ENCODE assay signal across 8 cellular contexts in the genomic region with DNA sequence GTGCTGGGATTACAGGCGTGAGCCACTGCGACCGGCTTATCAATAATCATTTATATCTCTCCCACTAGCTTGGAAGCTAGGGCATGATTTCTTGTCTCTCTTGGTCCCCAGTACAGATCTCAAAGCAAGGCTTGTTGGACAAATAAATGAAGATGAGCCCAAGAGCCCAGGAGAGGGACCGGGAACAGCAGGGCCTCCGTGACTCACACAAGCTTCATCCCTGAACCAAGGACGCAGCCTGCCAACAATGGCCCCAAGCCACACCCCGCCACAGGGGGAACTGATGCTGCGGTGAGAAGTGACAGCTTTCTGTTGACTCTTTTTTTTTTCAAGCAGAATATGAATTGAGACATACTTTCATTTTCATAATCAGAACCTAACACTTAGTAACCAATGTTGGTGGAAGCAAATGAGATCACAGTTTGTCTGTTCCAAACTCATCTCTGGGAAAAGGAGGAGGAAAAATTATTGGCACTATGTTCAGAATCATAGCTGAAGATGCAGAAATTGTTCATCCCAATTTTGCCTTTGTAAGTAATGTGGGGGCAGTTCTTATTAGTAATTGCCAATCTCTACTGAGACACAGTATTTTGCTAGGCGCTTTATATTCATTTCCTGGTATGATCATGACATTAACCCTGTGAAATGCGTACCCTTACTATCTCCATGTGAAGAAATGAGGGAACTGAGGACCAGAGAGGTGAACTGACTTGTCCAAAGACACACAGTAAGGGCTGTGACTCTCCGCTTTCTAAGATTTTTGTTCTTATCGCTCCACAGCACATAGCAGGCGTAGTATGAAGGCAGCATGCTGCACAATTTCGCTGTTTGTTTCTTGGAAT. TPM values are rescaled to one million over a fixed set of nuclear protein-coding genes. Genes with fewer than 3 reads are reported as not detected.
A peak's percentile ranks its signal among the peaks of the same experiment; 100 is the strongest.
DNase-seq lines count a peak whose midpoint lies in the region; ATAC-seq and TF ChIP-seq lines count a peak whose summit lies in the region.

No MANE protein-coding gene starts in this region.

- TF ChIP-seq CTCF in NB4 (IDR thresholded peaks at IDR 0.05; ENCODE audit: low read depth, low read length), result no peak
- TF ChIP-seq CTCF in stomach (IDR thresholded peaks at IDR 0.05), result no peak

- H3K4me3 ChIP-seq in NB4 (ENCODE audit: low read depth, low read length), result no peak overlapping the region
- no peak overlapping the region for H3K4me3 ChIP-seq in stomach

- POLR2A ChIA-PET in activated CD4-positive, alpha-beta memory T cell treated with anti-CD3 and anti-CD28 coated beads, Interleukin-2, amount 10 ng/mL, durations not matched to agents 7 days and 5 days (lab: Charles Lee), result interaction anchor here (0.6 to 2.8 kb wide), 10 partner anchors 9 to 207 kb away, joined by 3 to 20 read pairs (median 4); a partner anchor contains a TSS

- TF ChIP-seq POLR2A in NB4 (IDR thresholded peaks at IDR 0.05; ENCODE audit: extremely low read depth, insufficient read length) (no peak), stomach (IDR thresholded peaks at IDR 0.05) (no peak)

- intact Hi-C loops in stomach (cut with DNase I; ENCODE audit: low total_unique reads), result no loop called here

- peaks cover 44% of the 10 kb centered on the region for H3K4me1 Mint-ChIP-seq in activated CD4-positive, alpha-beta memory T cell treated with anti-CD3 and anti-CD28 coated beads, Interleukin-2, amount 10 ng/mL, durations not matched to agents 7 days and 5 days
- H3K4me1 Mint-ChIP-seq in natural killer cell treated with Interleukin-12 subunit alpha and Interleukin-12 subunit beta and Interleukin-15 and Interleukin-18, amount 100 ng/mL, for 72 hours (ENCODE audit: low read depth in 2 of 2), result peaks cover 49 to 53% of the 10 kb centered on the region in 2 donors

- no peaks in the 10 kb centered on the region for H3K9me3 Mint-ChIP-seq in activated CD4-positive, alpha-beta memory T cell treated with anti-CD3 and anti-CD28 coated beads, Interleukin-2, amount 10 ng/mL, durations not matched to agents 7 days and 5 days
- no peaks in the 10 kb centered on the region for H3K9me3 Mint-ChIP-seq in natural killer cell treated with Interleukin-12 subunit alpha and Interleukin-12 subunit beta and Interleukin-15 and Interleukin-18, amount 100 ng/mL, for 72 hours

- H3K27ac ChIP-seq in stomach, result peak overlapping the region; percentile 79 to 100 (median 98)

- DNase-seq in NB4 (ENCODE audit: low read depth), result peak; percentile 91
- DNase-seq in activated CD4-positive, alpha-beta memory T cell treated with anti-CD3 and anti-CD28 coated beads, Interleukin-2, amount 10 ng/mL, durations not matched to agents 7 days and 5 days, result peak; percentile 91
- DNase-seq in effector CD4-positive, alpha-beta T cell, result peak; percentile 81
- peak; percentile 91 for DNase-seq in natural killer cell treated with Interleukin-12 subunit alpha and Interleukin-12 subunit beta and Interleukin-15 and Interleukin-18, amount 100 ng/mL, for 72 hours (ENCODE audit: low spot score)
- peak; percentile 87 for DNase-seq in stomach
- DNase-seq in NCI-H2081 treated with DMSO at 0.1 percent for 48 hours (lab: John Stamatoyannopoulos, UW), result no peak

- no peak for TF ChIP-seq EP300 in stomach (IDR thresholded peaks at IDR 0.05)

- H3K36me3 Mint-ChIP-seq in activated CD4-positive, alpha-beta memory T cell treated with anti-CD3 and anti-CD28 coated beads, Interleukin-2, amount 10 ng/mL, durations not matched to agents 7 days and 5 days (ENCODE audit: low read depth), result no peaks in the 10 kb centered on the region
- no peaks in the 10 kb centered on the region for H3K36me3 Mint-ChIP-seq in natural killer cell treated with Interleukin-12 subunit alpha and Interleukin-12 subunit beta and Interleukin-15 and Interleukin-18, amount 100 ng/mL, for 72 hours

- H3K27ac Mint-ChIP-seq in activated CD4-positive, alpha-beta memory T cell treated with anti-CD3 and anti-CD28 coated beads, Interleukin-2, amount 10 ng/mL, durations not matched to agents 7 days and 5 days, result peak overlapping the region; percentile 79
- peak overlapping the region; percentile 92 to 97 for H3K27ac Mint-ChIP-seq in natural killer cell treated with Interleukin-12 subunit alpha and Interleukin-12 subunit beta and Interleukin-15 and Interleukin-18, amount 100 ng/mL, for 72 hours

- H3K27me3 Mint-ChIP-seq in activated CD4-positive, alpha-beta memory T cell treated with anti-CD3 and anti-CD28 coated beads, Interleukin-2, amount 10 ng/mL, durations not matched to agents 7 days and 5 days, result no peaks in the 10 kb centered on the region
- no peaks in the 10 kb centered on the region for H3K27me3 Mint-ChIP-seq in natural killer cell treated with Interleukin-12 subunit alpha and Interleukin-12 subunit beta and Interleukin-15 and Interleukin-18, amount 100 ng/mL, for 72 hours

- no peaks in the 10 kb centered on the region for H3K36me3 ChIP-seq in stomach

- CTCF ChIA-PET in activated CD4-positive, alpha-beta memory T cell treated with anti-CD3 and anti-CD28 coated beads, Interleukin-2, amount 10 ng/mL, durations not matched to agents 7 days and 5 days (lab: Charles Lee), result interaction anchor here (0.6 to 2.7 kb wide), 10 partner anchors 13 to 181 kb away, joined by 3 to 13 read pairs (median 5); a partner anchor contains a TSS

- 49 to 64% (median 57%) methylated on average over 14 of the region's 14 CpGs for WGBS in stomach, 5 donors

- H3K9me3 ChIP-seq in stomach, result no peaks in the 10 kb centered on the region

- H3K4me3 Mint-ChIP-seq in activated CD4-positive, alpha-beta memory T cell treated with anti-CD3 and anti-CD28 coated beads, Interleukin-2, amount 10 ng/mL, durations not matched to agents 7 days and 5 days, result peak overlapping the region; percentile 36
- peak overlapping the region; percentile 83 for H3K4me3 Mint-ChIP-seq in natural killer cell treated with Interleukin-12 subunit alpha and Interleukin-12 subunit beta and Interleukin-15 and Interleukin-18, amount 100 ng/mL, for 72 hours

- peaks cover 36 to 92% (median 48%) of the 10 kb centered on the region in 4 donors for H3K4me1 ChIP-seq in stomach

- ATAC-seq in GM18499 (IDR thresholded peaks at IDR 0.05; ENCODE audit: insufficient read depth, unreplicated experiment) (peak; percentile 84), HG02571 (IDR thresholded peaks at IDR 0.05; ENCODE audit: unreplicated experiment) (peak; percentile 87)
- ATAC-seq in natural killer cell treated with Interleukin-12 subunit alpha and Interleukin-12 subunit beta and Interleukin-15 and Interleukin-18, amount 100 ng/mL, for 72 hours, result peak; percentile 88 to 90

- no peaks in the 10 kb centered on the region for H3K27me3 ChIP-seq in stomach

RNA-seq across cellular contexts. Expression of a gene that starts 6.6 kb away (rescaled TPM):
- 10 to 100 TPM; 17.0 to 18.8 TPM for total RNA-seq in activated CD4-positive, alpha-beta memory T cell treated with anti-CD3 and anti-CD28 coated beads, Interleukin-2, amount 10 ng/mL, durations not matched to agents 7 days and 5 days
- total RNA-seq in natural killer cell treated with Interleukin-12 subunit alpha and Interleukin-12 subunit beta and Interleukin-15 and Interleukin-18, amount 100 ng/mL, for 72 hours, result 10 to 100 TPM; 12.4 to 13.6 TPM
- total RNA-seq in stomach, result 100 to 1,000 TPM; 167 to 690 (median 553) TPM
- polyA plus RNA-seq in stomach, result 100 to 1,000 TPM in 1 of 3 donors, 10 to 100 TPM in 2; 76.4 to 136 (median 81.9) TPM

RNA-seq across cellular contexts. Expression of a gene that starts 56.4 kb away (rescaled TPM):
- total RNA-seq in activated CD4-positive, alpha-beta memory T cell treated with anti-CD3 and anti-CD28 coated beads, Interleukin-2, amount 10 ng/mL, durations not matched to agents 7 days and 5 days, result 10 to 100 TPM; 36.1 to 37.2 TPM
- 10 to 100 TPM; 50.8 to 51.4 TPM for total RNA-seq in natural killer cell treated with Interleukin-12 subunit alpha and Interleukin-12 subunit beta and Interleukin-15 and Interleukin-18, amount 100 ng/mL, for 72 hours
- 100 to 1,000 TPM in 4 of 5 donors, 10 to 100 TPM in 1; 98.8 to 293 (median 137) TPM for total RNA-seq in stomach
- polyA plus RNA-seq in stomach, result 10 to 100 TPM; 54.5 to 95.3 (median 83.7) TPM

Comparison
In these comparisons a context has a peak if more than half of its experiments do, and no peak if none do; other contexts are left out.
1. RNA of a gene that starts 6.6 kb away (total RNA-seq): 167 to 690 TPM in stomach; 17.0 to 18.8 TPM in activated CD4-positive, alpha-beta memory T cell treated with anti-CD3 and anti-CD28 coated beads, Interleukin-2, amount 10 ng/mL, durations not matched to agents 7 days and 5 days and 12.4 to 13.6 TPM in natural killer cell treated with Interleukin-12 subunit alpha and Interleukin-12 subunit beta and Interleukin-15 and Interleukin-18, amount 100 ng/mL, for 72 hours; every median in the first group is over 4 times any median in the second.
2. Peak in every context shown above with its lines, with median percentiles within 50 percentile points of each other: ATAC-seq.